1 cellular context compared by ENCODE assay signal in genomic region chr1:110879758-110880606, GRCh38.
A peak's percentile ranks its signal among the peaks of the same experiment; 100 is the strongest.
TF ChIP-seq lines count a peak whose summit lies in the region.

No MANE protein-coding gene starts in this region.

TF ChIP-seq in K562, 482 proteins besides CTCF, POLR2A, EP300 and RAD21 (continued from another document and continues in another):
- TF ChIP-seq HES1 (IDR thresholded peaks at IDR 0.05; ENCODE audit: low read depth) (no peak), DMBX1 (CRISPR knock-in tag; IDR thresholded peaks at IDR 0.05; ENCODE audit: borderline replicate concordance) (peak; percentile 88), ZFP30 (CRISPR knock-in tag; IDR thresholded peaks at IDR 0.05; ENCODE audit: borderline replicate concordance) (no peak), CC2D1A (IDR thresholded peaks at IDR 0.05) (peak; percentile 93), SIX5 (IDR thresholded peaks at IDR 0.05; ENCODE audit: borderline replicate concordance in 1 of 2, insufficient read depth in 1 of 2, low read depth in 1 of 2, low read length in 2 of 2) (0 out of 4 replicates have a peak, but pooled peaks of 1 of the 2 experiments have one; percentile 14), BCOR (IDR thresholded peaks at IDR 0.05) (no peak), KDM1A (IDR thresholded peaks at IDR 0.05) (peak; percentile 45 to 58; a peak in 2 of 4 replicates), ZNF282 (CRISPR knock-in tag; IDR thresholded peaks at IDR 0.05) (no peak), MYNN (IDR thresholded peaks at IDR 0.05) (peak; percentile 69), MYNN (CRISPR knock-in tag; IDR thresholded peaks at IDR 0.05) (no peak), RUNX1 (IDR thresholded peaks at IDR 0.05; ENCODE audit: low read depth) (no peak), ZBTB17 (CRISPR knock-in tag; IDR thresholded peaks at IDR 0.05) (peak; percentile 71; the same call in 1 of the 2 replicates), ZNF444 (CRISPR knock-in tag; IDR thresholded peaks at IDR 0.05) (no peak), RBM14 (IDR thresholded peaks at IDR 0.05; ENCODE audit: borderline replicate concordance, insufficient read depth, low read depth, low read length) (no peak), C11orf30 (IDR thresholded peaks at IDR 0.05; ENCODE audit: low read depth) (peak; percentile 84), TAF1 (IDR thresholded peaks at IDR 0.05; ENCODE audit: control insufficient read depth, extremely low read depth, insufficient read depth, low read length, severe bottlenecking) (no peak), ZZZ3 (IDR thresholded peaks at IDR 0.05) (no peak), HLTF (IDR thresholded peaks at IDR 0.05) (no peak), ZNF175 (CRISPR knock-in tag; IDR thresholded peaks at IDR 0.05; ENCODE audit: low read depth) (peak; percentile 90; the same call in 1 of the 2 replicates), THAP12 (CRISPR knock-in tag; IDR thresholded peaks at IDR 0.05) (no peak), ZNF57 (CRISPR knock-in tag; IDR thresholded peaks at IDR 0.05) (no peak), ZNF561 (CRISPR knock-in tag; conservative IDR thresholded peaks at IDR 0.05) (no peak), RAD51 (IDR thresholded peaks at IDR 0.05; ENCODE audit: borderline replicate concordance, low read depth) (peak; percentile 46; the same call in 1 of the 2 replicates), GATAD2B (IDR thresholded peaks at IDR 0.05; ENCODE audit: borderline replicate concordance) (no peak), POU5F1 (IDR thresholded peaks at IDR 0.05; ENCODE audit: borderline replicate concordance, low read depth, low read length, partially characterized antibody) (no peak), ARNT (IDR thresholded peaks at IDR 0.05) (peak; percentile 91 to 96), BRD9 (IDR thresholded peaks at IDR 0.05; ENCODE audit: low read depth, partially characterized antibody) (peak; percentile 88), NEUROD1 (IDR thresholded peaks at IDR 0.05; ENCODE audit: borderline replicate concordance, low read depth, low read length, partially characterized antibody) (peak; percentile 45), GTF2F1 (IDR thresholded peaks at IDR 0.05; ENCODE audit: low read depth, low read length) (no peak), SAFB (IDR thresholded peaks at IDR 0.05; ENCODE audit: borderline replicate concordance, low read depth, low read length) (no peak), SMAD3 (CRISPR knock-in tag; conservative IDR thresholded peaks at IDR 0.05) (0 out of 2 replicates have a peak, but pooled peaks have one; percentile 44), ZBED1 (IDR thresholded peaks at IDR 0.05) (no peak), ZNF592 (IDR thresholded peaks at IDR 0.05) (peak; percentile 95), SMC3 (conservative IDR thresholded peaks at IDR 0.05; ENCODE audit: insufficient read depth, low read depth, low read length) (no peak)
- TF ChIP-seq, protein P1, sequence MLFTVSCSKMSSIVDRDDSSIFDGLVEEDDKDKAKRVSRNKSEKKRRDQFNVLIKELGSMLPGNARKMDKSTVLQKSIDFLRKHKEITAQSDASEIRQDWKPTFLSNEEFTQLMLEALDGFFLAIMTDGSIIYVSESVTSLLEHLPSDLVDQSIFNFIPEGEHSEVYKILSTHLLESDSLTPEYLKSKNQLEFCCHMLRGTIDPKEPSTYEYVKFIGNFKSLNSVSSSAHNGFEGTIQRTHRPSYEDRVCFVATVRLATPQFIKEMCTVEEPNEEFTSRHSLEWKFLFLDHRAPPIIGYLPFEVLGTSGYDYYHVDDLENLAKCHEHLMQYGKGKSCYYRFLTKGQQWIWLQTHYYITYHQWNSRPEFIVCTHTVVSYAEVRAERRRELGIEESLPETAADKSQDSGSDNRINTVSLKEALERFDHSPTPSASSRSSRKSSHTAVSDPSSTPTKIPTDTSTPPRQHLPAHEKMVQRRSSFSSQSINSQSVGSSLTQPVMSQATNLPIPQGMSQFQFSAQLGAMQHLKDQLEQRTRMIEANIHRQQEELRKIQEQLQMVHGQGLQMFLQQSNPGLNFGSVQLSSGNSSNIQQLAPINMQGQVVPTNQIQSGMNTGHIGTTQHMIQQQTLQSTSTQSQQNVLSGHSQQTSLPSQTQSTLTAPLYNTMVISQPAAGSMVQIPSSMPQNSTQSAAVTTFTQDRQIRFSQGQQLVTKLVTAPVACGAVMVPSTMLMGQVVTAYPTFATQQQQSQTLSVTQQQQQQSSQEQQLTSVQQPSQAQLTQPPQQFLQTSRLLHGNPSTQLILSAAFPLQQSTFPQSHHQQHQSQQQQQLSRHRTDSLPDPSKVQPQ (CRISPR knock-in tag; IDR thresholded peaks at IDR 0.05; ENCODE audit: borderline replicate concordance), result 0 out of 2 replicates have a peak, but pooled peaks have one; percentile 17
- TF ChIP-seq, protein P2, sequence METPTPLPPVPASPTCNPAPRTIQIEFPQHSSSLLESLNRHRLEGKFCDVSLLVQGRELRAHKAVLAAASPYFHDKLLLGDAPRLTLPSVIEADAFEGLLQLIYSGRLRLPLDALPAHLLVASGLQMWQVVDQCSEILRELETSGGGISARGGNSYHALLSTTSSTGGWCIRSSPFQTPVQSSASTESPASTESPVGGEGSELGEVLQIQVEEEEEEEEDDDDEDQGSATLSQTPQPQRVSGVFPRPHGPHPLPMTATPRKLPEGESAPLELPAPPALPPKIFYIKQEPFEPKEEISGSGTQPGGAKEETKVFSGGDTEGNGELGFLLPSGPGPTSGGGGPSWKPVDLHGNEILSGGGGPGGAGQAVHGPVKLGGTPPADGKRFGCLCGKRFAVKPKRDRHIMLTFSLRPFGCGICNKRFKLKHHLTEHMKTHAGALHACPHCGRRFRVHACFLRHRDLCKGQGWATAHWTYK (CRISPR knock-in tag; IDR thresholded peaks at IDR 0.05), result peak; percentile 87
- TF ChIP-seq, protein P3, sequence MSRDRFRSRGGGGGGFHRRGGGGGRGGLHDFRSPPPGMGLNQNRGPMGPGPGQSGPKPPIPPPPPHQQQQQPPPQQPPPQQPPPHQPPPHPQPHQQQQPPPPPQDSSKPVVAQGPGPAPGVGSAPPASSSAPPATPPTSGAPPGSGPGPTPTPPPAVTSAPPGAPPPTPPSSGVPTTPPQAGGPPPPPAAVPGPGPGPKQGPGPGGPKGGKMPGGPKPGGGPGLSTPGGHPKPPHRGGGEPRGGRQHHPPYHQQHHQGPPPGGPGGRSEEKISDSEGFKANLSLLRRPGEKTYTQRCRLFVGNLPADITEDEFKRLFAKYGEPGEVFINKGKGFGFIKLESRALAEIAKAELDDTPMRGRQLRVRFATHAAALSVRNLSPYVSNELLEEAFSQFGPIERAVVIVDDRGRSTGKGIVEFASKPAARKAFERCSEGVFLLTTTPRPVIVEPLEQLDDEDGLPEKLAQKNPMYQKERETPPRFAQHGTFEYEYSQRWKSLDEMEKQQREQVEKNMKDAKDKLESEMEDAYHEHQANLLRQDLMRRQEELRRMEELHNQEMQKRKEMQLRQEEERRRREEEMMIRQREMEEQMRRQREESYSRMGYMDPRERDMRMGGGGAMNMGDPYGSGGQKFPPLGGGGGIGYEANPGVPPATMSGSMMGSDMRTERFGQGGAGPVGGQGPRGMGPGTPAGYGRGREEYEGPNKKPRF (IDR thresholded peaks at IDR 0.05; ENCODE audit: low read depth, low read length), result no peak
- TF ChIP-seq, protein P4, sequence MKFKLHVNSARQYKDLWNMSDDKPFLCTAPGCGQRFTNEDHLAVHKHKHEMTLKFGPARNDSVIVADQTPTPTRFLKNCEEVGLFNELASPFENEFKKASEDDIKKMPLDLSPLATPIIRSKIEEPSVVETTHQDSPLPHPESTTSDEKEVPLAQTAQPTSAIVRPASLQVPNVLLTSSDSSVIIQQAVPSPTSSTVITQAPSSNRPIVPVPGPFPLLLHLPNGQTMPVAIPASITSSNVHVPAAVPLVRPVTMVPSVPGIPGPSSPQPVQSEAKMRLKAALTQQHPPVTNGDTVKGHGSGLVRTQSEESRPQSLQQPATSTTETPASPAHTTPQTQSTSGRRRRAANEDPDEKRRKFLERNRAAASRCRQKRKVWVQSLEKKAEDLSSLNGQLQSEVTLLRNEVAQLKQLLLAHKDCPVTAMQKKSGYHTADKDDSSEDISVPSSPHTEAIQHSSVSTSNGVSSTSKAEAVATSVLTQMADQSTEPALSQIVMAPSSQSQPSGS (CRISPR knock-in tag; IDR thresholded peaks at IDR 0.05), result no peak
- TF ChIP-seq, protein P5, sequence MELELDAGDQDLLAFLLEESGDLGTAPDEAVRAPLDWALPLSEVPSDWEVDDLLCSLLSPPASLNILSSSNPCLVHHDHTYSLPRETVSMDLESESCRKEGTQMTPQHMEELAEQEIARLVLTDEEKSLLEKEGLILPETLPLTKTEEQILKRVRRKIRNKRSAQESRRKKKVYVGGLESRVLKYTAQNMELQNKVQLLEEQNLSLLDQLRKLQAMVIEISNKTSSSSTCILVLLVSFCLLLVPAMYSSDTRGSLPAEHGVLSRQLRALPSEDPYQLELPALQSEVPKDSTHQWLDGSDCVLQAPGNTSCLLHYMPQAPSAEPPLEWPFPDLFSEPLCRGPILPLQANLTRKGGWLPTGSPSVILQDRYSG (tag; conservative IDR thresholded peaks at IDR 0.05; ENCODE audit: low read depth), result no peak; the same call in 1 of the 2 replicates
- TF ChIP-seq, protein P6, sequence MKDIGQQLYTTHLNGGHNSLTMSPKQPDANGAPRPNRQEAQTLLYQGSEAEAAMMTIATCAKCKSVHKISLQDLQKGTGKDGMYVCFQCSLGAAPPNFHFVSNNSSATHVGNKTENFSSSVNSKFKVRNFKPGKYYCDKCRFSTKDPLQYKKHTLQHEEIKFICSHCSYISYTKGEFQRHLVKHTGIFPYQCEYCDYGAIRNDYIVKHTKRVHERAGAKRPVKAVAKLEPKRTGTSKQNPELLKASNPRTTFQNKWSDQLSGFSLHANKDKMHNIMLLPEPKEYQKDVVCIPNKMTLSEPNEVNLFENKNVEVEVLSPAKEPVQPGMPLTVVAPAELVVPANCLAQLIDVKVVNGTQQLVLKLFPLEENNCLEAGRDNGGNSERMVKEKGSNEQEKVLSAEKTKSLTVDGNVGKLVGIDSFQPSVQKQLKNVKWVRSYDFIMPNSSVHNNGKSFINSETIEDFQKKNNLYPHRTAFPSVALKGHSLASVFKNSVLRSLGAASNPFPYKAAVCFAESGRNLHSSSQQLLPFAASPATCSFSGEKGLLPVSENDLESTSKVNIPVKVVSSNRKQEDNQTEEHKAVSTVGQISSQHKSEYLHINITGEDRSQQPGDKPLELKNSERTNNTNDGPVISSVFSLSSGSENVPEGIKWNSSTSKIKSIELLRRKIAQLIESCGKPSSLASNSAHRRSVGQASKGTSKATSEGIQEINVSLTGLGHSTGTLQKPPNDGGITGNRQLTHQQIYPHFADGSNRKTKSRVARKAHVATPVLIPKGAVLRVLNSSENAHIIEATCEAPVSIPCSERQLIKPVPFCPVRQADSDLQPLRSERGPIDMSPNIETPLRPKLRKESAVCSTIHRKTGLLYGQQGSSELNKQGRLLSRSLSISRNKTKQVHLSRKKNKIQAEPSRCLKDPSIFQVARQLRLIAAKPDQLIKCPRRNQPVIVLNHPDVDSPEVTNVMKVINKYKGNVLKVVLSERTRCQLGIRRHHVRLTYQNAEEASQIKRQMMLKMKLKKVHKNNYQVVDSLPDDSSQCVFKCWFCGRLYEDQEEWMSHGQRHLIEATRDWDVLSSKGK (CRISPR knock-in tag; IDR thresholded peaks at IDR 0.05), result no peak
- TF ChIP-seq, protein P7, sequence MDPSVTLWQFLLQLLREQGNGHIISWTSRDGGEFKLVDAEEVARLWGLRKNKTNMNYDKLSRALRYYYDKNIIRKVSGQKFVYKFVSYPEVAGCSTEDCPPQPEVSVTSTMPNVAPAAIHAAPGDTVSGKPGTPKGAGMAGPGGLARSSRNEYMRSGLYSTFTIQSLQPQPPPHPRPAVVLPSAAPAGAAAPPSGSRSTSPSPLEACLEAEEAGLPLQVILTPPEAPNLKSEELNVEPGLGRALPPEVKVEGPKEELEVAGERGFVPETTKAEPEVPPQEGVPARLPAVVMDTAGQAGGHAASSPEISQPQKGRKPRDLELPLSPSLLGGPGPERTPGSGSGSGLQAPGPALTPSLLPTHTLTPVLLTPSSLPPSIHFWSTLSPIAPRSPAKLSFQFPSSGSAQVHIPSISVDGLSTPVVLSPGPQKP (CRISPR knock-in tag; IDR thresholded peaks at IDR 0.05), result no peak
